15 cellular contexts compared by ENCODE assay signal in the genomic region with DNA sequence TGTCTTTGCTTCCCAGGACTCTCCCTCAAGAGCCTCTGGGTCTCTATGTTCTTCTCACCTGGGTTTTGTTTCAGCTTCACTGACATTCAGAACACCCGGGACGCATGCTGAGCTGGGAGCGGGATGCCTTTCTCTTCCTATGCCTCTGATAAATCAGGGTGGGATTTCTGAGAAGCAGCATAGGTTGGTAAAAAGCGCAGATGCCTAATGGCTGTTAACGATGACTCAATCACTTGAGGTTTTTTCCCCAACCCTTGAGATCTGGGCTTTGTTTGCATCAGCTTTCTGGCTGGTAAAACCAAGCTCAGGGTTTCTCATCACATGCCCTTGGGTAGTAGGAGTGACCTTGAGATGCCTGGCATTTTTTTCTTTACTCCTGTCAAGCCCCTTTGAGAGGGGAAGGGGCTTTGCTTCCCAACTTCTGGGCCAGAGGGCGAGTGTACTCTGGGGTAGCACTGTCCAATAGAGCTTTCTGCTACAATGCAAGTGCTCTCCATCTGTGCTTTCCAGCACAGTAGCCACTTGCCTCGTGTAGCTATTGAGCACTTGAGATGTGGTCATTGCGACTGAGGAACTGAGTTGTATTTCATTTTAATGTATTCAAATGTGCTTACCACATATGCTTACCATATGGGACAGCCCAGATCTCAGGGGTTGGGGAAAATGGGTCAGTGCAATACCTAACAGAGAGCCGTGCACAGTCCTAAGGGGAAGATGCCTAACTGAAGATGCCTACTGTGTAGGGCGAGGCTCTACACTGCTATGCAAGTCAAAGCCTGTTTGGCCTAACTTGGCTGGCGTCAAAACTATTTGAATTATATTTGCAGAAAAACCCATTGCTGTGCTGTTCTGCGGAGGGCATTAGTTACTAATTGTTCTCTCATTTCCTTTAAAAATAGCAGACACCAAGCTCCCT.
DNase-seq lines count a peak whose midpoint lies in the region; ATAC-seq and TF ChIP-seq lines count a peak whose summit lies in the region.
"Had no signal": no experiment of that assay in that cellular context is flagged by ENCODE, and none has a peak within 500 bp of the region (broad histone marks: within the 10 kb centered on the region; RNA-seq: fewer than 3 reads in every experiment).

No MANE protein-coding gene starts in this region.

- no peak overlapping the region for H3K9ac ChIP-seq in BLaER1 treated with 17β-estradiol and CSF1 and Interleukin-3, amounts not matched to agents 10 nM and 100 nM

- H3K4me2 ChIP-seq in BLaER1 treated with 17β-estradiol and CSF1 and Interleukin-3, amounts not matched to agents 10 nM and 100 nM = peak overlapping the region in 9 of 11 experiments; percentile 19 to 50 (median 40); a peak in 19 of 22 replicates

- peaks cover 0 to 41% (median 31%) of the 10 kb centered on the region in 10 experiments; a peak in 18 of 20 replicates for H3K4me1 ChIP-seq in BLaER1 treated with 17β-estradiol and CSF1 and Interleukin-3, amounts not matched to agents 10 nM and 100 nM
- peaks cover 27% of the 10 kb centered on the region for H3K4me1 ChIP-seq in foreskin keratinocyte

- H3K27me3 ChIP-seq in BLaER1 treated with 17β-estradiol and CSF1 and Interleukin-3, amounts not matched to agents 10 nM and 100 nM = no peaks in the 10 kb centered on the region
- no peaks in the 10 kb centered on the region for H3K27me3 ChIP-seq in foreskin keratinocyte

- H3K27ac ChIP-seq in BLaER1 treated with 17β-estradiol and CSF1 and Interleukin-3, amounts not matched to agents 10 nM and 100 nM = no peak overlapping the region
- peak overlapping the region; percentile 52 for H3K27ac ChIP-seq in foreskin keratinocyte
- H3K27ac ChIP-seq: dorsolateral prefrontal cortex had no signal

- H4K20me1 ChIP-seq in BLaER1 treated with 17β-estradiol and CSF1 and Interleukin-3, amounts not matched to agents 10 nM and 100 nM = no peaks in the 10 kb centered on the region

- no peaks in the 10 kb centered on the region for H3K36me3 ChIP-seq in BLaER1 treated with 17β-estradiol and CSF1 and Interleukin-3, amounts not matched to agents 10 nM and 100 nM

- H3K4me3 ChIP-seq in BLaER1 treated with 17β-estradiol and CSF1 and Interleukin-3, amounts not matched to agents 10 nM and 100 nM = no peak overlapping the region
- H3K4me3 ChIP-seq: dorsolateral prefrontal cortex, lung had no signal

- peak; percentile 50 for ATAC-seq in foreskin keratinocyte
- ATAC-seq: natural killer cell had no signal

- DNase-seq in GM04504 (ENCODE audit: low read depth) = peak; percentile 23
- peak; percentile 52 for DNase-seq in OCI-M1 (lab: John Stamatoyannopoulos, UW)
- peak; percentile 70 to 85 for DNase-seq in foreskin keratinocyte
- DNase-seq in cerebellum (ENCODE audit: low spot score) = no peak
- DNase-seq in DMS 273 treated with DMSO at 0.1 percent for 48 hours (lab: John Stamatoyannopoulos, UW) = no peak
- no peak for DNase-seq in activated naive CD4-positive, alpha-beta T cell treated with Interleukin-2 at 50 U/mL for 16 hours
- DNase-seq: activated CD4-positive, CD25-positive, alpha-beta regulatory T cell treated with anti-CD3 and anti-CD28 coated beads, Interleukin-2, amount 50 U/mL, for 72 hours; activated naive CD8-positive, alpha-beta T cell treated with anti-CD3 and anti-CD28 coated beads, Interleukin-2, amount 10 ng/mL, durations not matched to agents 7 days and 5 days; dorsolateral prefrontal cortex; natural killer cell; posterior cingulate gyrus; small intestine; stimulated activated CD4-positive, alpha-beta T cell treated with anti-CD3 and anti-CD28 coated beads, Interleukin-4, amount 100 ng/mL, for 4 hours had no signal

- TF ChIP-seq CTCF in foreskin keratinocyte (conservative IDR thresholded peaks at IDR 0.05) = no peak

- no peaks in the 10 kb centered on the region for H3K9me3 ChIP-seq in BLaER1 treated with 17β-estradiol and CSF1 and Interleukin-3, amounts not matched to agents 10 nM and 100 nM (replicated peaks in 1 of 11)

Comparison
In these comparisons a context has a peak if more than half of its experiments do, and no peak if none do; other contexts are left out.
1. DNase-seq: peak in GM04504 (single experiment), OCI-M1 (single experiment) and foreskin keratinocyte (2 of 2); none in cerebellum (single experiment), DMS 273 treated with DMSO at 0.1 percent for 48 hours (single experiment) and activated naive CD4-positive, alpha-beta T cell treated with Interleukin-2 at 50 U/mL for 16 hours (single experiment).